ENCODE assay signal across 8 cellular contexts in genomic region chr1:171715813-171716251, GRCh38. TPM values are rescaled to one million over a fixed set of nuclear protein-coding genes. Genes with fewer than 3 reads are reported as not detected.
DNase-seq lines count a peak whose midpoint lies in the region; ATAC-seq and TF ChIP-seq lines count a peak whose summit lies in the region.

No MANE protein-coding gene starts in this region.

- H3K4me2 ChIP-seq in KMS-11: no peak overlapping the region

- peak overlapping the region in 2 of 5 experiments; percentile 27 to 58 for H3K27ac Mint-ChIP-seq in brain
- no peak overlapping the region for H3K27ac Mint-ChIP-seq in activated CD4-positive, alpha-beta T cell treated with anti-CD3 and anti-CD28 coated beads, Interleukin-2, amount 10 ng/mL, durations not matched to agents 24 days and 14 days

- intact Hi-C loops in lower lobe of right lung (cut with DNase I): no loop called here
- intact Hi-C loops in activated CD4-positive, alpha-beta T cell treated with anti-CD3 and anti-CD28 coated beads, Interleukin-2, amount 10 ng/mL, durations not matched to agents 24 days and 14 days (cut with micrococcal nuclease): loop anchor here (5.0 kb wide), 1 partner anchor 69 kb away; no protein-coding TSS in a partner anchor

- H3K4me1 Mint-ChIP-seq in brain: no peaks in the 10 kb centered on the region
- H3K4me1 Mint-ChIP-seq in activated CD4-positive, alpha-beta T cell treated with anti-CD3 and anti-CD28 coated beads, Interleukin-2, amount 10 ng/mL, durations not matched to agents 24 days and 14 days: peaks cover 4% of the 10 kb centered on the region

- H3K27ac ChIP-seq in C4-2B: no peak overlapping the region
- no peak overlapping the region for H3K27ac ChIP-seq in KMS-11
- H3K27ac ChIP-seq in lower lobe of right lung: no peak overlapping the region

- H3K4me3 ChIP-seq in KMS-11 (IDR thresholded peaks at IDR 0.05; ENCODE audit: insufficient read depth, low read depth, low read length) (no peak overlapping the region), lower lobe of right lung (no peak overlapping the region)

- no peaks in the 10 kb centered on the region for H3K27me3 Mint-ChIP-seq in brain
- H3K27me3 Mint-ChIP-seq in activated CD4-positive, alpha-beta T cell treated with anti-CD3 and anti-CD28 coated beads, Interleukin-2, amount 10 ng/mL, durations not matched to agents 24 days and 14 days: no peaks in the 10 kb centered on the region

- no peaks in the 10 kb centered on the region for H4K20me1 ChIP-seq in KMS-11 (ENCODE audit: insufficient read depth)

- no peaks in the 10 kb centered on the region for H3K36me3 ChIP-seq in KMS-11 (ENCODE audit: insufficient read depth)
- H3K36me3 ChIP-seq in lower lobe of right lung: peaks cover 26% of the 10 kb centered on the region

- H3K4me1 ChIP-seq in KMS-11 (ENCODE audit: low read depth, poor library complexity, severe bottlenecking) (no peaks in the 10 kb centered on the region), lower lobe of right lung (peaks cover 4% of the 10 kb centered on the region)

- DNase-seq in lower lobe of right lung (no peak), NCI-H128 (lab: John Stamatoyannopoulos, UW; ENCODE audit: unreplicated experiment) (no peak), NCI-H146 treated with DMSO at 0.1 percent for 48 hours (lab: John Stamatoyannopoulos, UW; ENCODE audit: unreplicated experiment) (no peak), epidermal melanocyte (ENCODE audit: insufficient read length, low spot score) (no peak)
- DNase-seq in activated CD4-positive, alpha-beta T cell treated with anti-CD3 and anti-CD28 coated beads, Interleukin-2, amount 10 ng/mL, durations not matched to agents 24 days and 14 days: no peak

- H3K9ac ChIP-seq in KMS-11: no peak overlapping the region

- H3K9me3 Mint-ChIP-seq in brain: peaks cover under 1 to 2% (median under 1%) of the 10 kb centered on the region in 5 experiments
- H3K9me3 Mint-ChIP-seq in activated CD4-positive, alpha-beta T cell treated with anti-CD3 and anti-CD28 coated beads, Interleukin-2, amount 10 ng/mL, durations not matched to agents 24 days and 14 days: no peaks in the 10 kb centered on the region

- H3K36me3 Mint-ChIP-seq in brain: peaks cover 6% of the 10 kb centered on the region
- H3K36me3 Mint-ChIP-seq in activated CD4-positive, alpha-beta T cell treated with anti-CD3 and anti-CD28 coated beads, Interleukin-2, amount 10 ng/mL, durations not matched to agents 24 days and 14 days (ENCODE audit: low read depth): peaks cover 8% of the 10 kb centered on the region

- H3K27me3 ChIP-seq in KMS-11 (ENCODE audit: insufficient read depth, low read depth) (no peaks in the 10 kb centered on the region), lower lobe of right lung (ENCODE audit: low read depth) (no peaks in the 10 kb centered on the region)

- no peaks in the 10 kb centered on the region for H3K79me2 ChIP-seq in KMS-11 (ENCODE audit: insufficient read depth, low read depth)

- ATAC-seq in lower lobe of right lung: no peak

- H3K4me3 Mint-ChIP-seq in brain: no peak overlapping the region
- no peak overlapping the region for H3K4me3 Mint-ChIP-seq in activated CD4-positive, alpha-beta T cell treated with anti-CD3 and anti-CD28 coated beads, Interleukin-2, amount 10 ng/mL, durations not matched to agents 24 days and 14 days

- peak; percentile 72 for TF ChIP-seq CTCF in C4-2B (conservative IDR thresholded peaks at IDR 0.05)
- TF ChIP-seq CTCF in KMS-11 (conservative IDR thresholded peaks at IDR 0.05; ENCODE audit: low read depth, low read length): peak; percentile 73
- peak; percentile 59 to 67 for TF ChIP-seq CTCF in brain (conservative IDR thresholded peaks at IDR 0.05)
- TF ChIP-seq CTCF in lower lobe of right lung (IDR thresholded peaks at IDR 0.05): peak; percentile 44

- H3K9me3 ChIP-seq in lower lobe of right lung: no peaks in the 10 kb centered on the region

- H2AFZ ChIP-seq in KMS-11 (ENCODE audit: low read depth): no peak overlapping the region

RNA-seq across cellular contexts. Expression of gene VAMP4, which starts 26.0 kb away (rescaled TPM):
- 4.6 TPM for polyA plus RNA-seq in brain (ENCODE audit: insufficient read depth, low read depth, low replicate concordance)
- total RNA-seq in lower lobe of right lung: 18.8 TPM
- 7.7 TPM in 2 replicates for total RNA-seq in activated CD4-positive, alpha-beta T cell treated with anti-CD3 and anti-CD28 coated beads, Interleukin-2, amount 10 ng/mL, durations not matched to agents 24 days and 14 days
